In the genomic region with DNA sequence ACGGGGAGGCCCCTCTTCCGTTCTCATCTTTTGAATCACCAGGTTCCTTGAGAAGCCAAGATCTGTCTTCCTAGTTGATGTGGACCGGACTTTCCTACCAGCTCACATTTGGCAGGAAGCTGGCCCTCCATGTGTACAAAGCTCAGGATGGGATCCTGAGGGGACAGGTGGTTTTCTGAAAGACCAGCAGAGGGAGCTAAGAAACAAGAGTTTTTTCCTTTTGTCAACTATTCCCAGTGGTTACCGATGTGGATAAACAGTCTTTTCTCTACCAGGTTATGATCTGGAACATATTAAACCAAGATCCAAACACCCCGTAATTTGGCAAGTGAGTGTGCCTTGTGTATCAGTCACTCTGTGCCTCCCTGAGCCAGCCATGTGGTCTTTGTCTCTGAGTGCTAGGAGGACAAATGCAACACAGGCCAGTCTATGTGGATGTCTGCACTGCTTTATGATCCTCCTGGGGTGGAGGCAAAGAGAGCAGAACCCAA, we compare ENCODE assay signal across 8 cellular contexts. TPM values are rescaled to one million over a fixed set of nuclear protein-coding genes. Genes with fewer than 3 reads are reported as not detected.
A peak's percentile ranks its signal among the peaks of the same experiment; 100 is the strongest.
DNase-seq lines count a peak whose midpoint lies in the region; ATAC-seq, FAIRE-seq and TF ChIP-seq lines count a peak whose summit lies in the region.

No MANE protein-coding gene starts in this region.

- no peaks in the 10 kb centered on the region for H3K9me3 Mint-ChIP-seq in mesothelial cell of epicardium

- H3K27me3 Mint-ChIP-seq in mesothelial cell of epicardium (ENCODE audit: low read depth): peaks cover 56% of the 10 kb centered on the region

- no peak overlapping the region for H3K4me3 ChIP-seq in dorsolateral prefrontal cortex

- H3K4me3 Mint-ChIP-seq in mesothelial cell of epicardium: no peak overlapping the region

- H3K36me3 Mint-ChIP-seq in mesothelial cell of epicardium: no peaks in the 10 kb centered on the region

- no peaks in the 10 kb centered on the region for H3K4me1 Mint-ChIP-seq in mesothelial cell of epicardium

- FAIRE-seq in G401.6 (lab: Jason Lieb, UNC): peak; percentile 6

- H3K27me3 ChIP-seq in dorsolateral prefrontal cortex: no peaks in the 10 kb centered on the region

- H3K27ac Mint-ChIP-seq in mesothelial cell of epicardium: no peak overlapping the region

- no peak for ATAC-seq in HG03442 (IDR thresholded peaks at IDR 0.05; ENCODE audit: unreplicated experiment)

- no peak overlapping the region for H3K27ac ChIP-seq in dorsolateral prefrontal cortex

- DNase-seq in ACHN: peak; percentile 62
- peak; percentile 67 for DNase-seq in LoVo (ENCODE audit: low spot score)
- peak; percentile 39 for DNase-seq in RPMI8226
- DNase-seq in dorsolateral prefrontal cortex: no peak
- no peak for DNase-seq in mesothelial cell of epicardium (ENCODE audit: low spot score in 2 of 2, unreplicated experiment in 2 of 2)
- no peak for DNase-seq in GF-D8 (lab: John Stamatoyannopoulos, UW)

- intact Hi-C loops in dorsolateral prefrontal cortex (cut with DNase I): no loop called here

- TF ChIP-seq CTCF in dorsolateral prefrontal cortex (IDR thresholded peaks at IDR 0.05 in 54 of 56, conservative IDR thresholded peaks at IDR 0.05 in 2 of 56; ENCODE audit: low read depth in 1 of 56, partially characterized antibody in 56 of 56) (peak; percentile 45 to 84 (median 70)), mesothelial cell of epicardium (IDR thresholded peaks at IDR 0.05; ENCODE audit: unreplicated experiment) (peak; percentile 63)

- in situ Hi-C loops in ACHN (cut with HindIII; ENCODE audit: low pct_ligation_motif_present, low pct_unique_long_range_greater_than_20kb, low sequenced_read_pairs): no loop called here

RNA-seq across cellular contexts. Expression of a gene that starts 25.1 kb away (rescaled TPM):
- 10 to 100 TPM in 20 of 120 experiments, 1 to 10 TPM in 100; 1.8 to 15.0 (median 7.5) TPM for total RNA-seq in dorsolateral prefrontal cortex
- total RNA-seq in mesothelial cell of epicardium: 1.2 to 1.4 TPM (median 1.3 TPM) in 3 replicates

Comparison
In these comparisons a context has a peak if more than half of its experiments do, and no peak if none do; other contexts are left out.
1. DNase-seq: peak in ACHN (single experiment), LoVo (single experiment) and RPMI8226 (single experiment); none in dorsolateral prefrontal cortex (0 of 10), mesothelial cell of epicardium (0 of 2) and GF-D8 (single experiment).